Comparison of ENCODE assay signal across 18 cellular contexts in the genomic region with DNA sequence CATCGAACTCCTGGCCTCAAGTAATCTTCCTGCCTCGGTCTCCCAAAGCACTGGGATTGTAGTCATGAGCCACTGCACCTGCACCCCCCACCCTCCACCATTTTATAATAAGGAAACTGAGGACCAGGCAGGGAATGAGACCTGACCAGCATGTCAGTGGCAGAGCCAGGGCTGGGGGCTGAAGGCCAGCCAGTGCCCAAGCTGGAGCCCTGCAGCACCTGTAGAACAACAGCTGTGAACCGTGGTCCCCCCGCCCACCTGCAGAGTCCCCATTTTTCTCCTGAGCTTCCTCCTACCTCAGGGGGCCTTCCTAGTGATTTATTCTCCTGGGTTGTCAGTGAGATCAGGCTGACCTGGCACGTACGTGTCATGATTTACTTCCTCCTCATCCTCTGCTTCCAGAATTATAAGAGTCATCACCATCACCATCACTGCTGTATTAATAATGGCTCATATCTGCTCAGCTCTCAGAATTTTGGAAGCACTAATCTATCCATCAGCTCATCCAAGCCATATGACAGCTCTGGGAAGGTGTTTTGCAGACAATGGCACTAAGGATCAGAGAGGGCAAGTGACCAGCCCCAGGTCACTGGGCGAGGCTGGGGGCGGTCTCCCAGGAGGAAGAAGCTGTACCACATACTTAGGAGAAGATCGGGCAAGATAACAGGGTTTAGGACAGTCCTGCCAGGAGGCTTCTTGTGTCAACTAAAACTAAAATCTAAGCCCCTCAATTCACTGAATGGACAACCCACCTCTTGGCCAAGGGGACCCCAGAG. TPM values are rescaled to one million over a fixed set of nuclear protein-coding genes. Genes with fewer than 3 reads are reported as not detected.
A peak's percentile ranks its signal among the peaks of the same experiment; 100 is the strongest.
DNase-seq lines count a peak whose midpoint lies in the region; ATAC-seq and TF ChIP-seq lines count a peak whose summit lies in the region.
"Had no signal": no experiment of that assay in that cellular context is flagged by ENCODE, and none has a peak within 500 bp of the region (broad histone marks: within the 10 kb centered on the region; RNA-seq: fewer than 3 reads in every experiment).

No MANE protein-coding gene starts in this region.

- peak overlapping the region; percentile 67 for H3K27ac Mint-ChIP-seq in activated naive CD8-positive, alpha-beta T cell treated with anti-CD3 and anti-CD28 coated beads, Interleukin-2, amount 10 ng/mL, durations not matched to agents 7 days and 5 days
- H3K27ac Mint-ChIP-seq in activated naive CD8-positive, alpha-beta T cell treated with anti-CD3 and anti-CD28 coated beads for 36 hours, result no peak overlapping the region
- H3K27ac Mint-ChIP-seq: CD4-positive, alpha-beta T cell; IgD-negative memory B cell had no signal

- no peak for TF ChIP-seq EP300 in sigmoid colon (IDR thresholded peaks at IDR 0.05)

- no peak overlapping the region for H4K91ac ChIP-seq in trophoblast cell (ENCODE audit: low read depth, low read length)

- H3K4ac ChIP-seq in trophoblast cell (ENCODE audit: low read depth, low read length), result no peak overlapping the region

- no peak overlapping the region for H4K12ac ChIP-seq in trophoblast cell (ENCODE audit: low read depth, low read length)

- H3K14ac ChIP-seq in trophoblast cell (ENCODE audit: low read length), result no peak overlapping the region

- POLR2A ChIA-PET in activated naive CD8-positive, alpha-beta T cell treated with anti-CD3 and anti-CD28 coated beads, Interleukin-2, amount 10 ng/mL, durations not matched to agents 7 days and 5 days (lab: Charles Lee), result interaction anchor here (1.1 to 6.3 kb wide), 2 partner anchors 60 kb away, joined by 3 to 46 read pairs; no protein-coding TSS in a partner anchor

- H4K20me1 ChIP-seq in hepatocyte (ENCODE audit: insufficient read depth, poor library complexity, severe bottlenecking), result no peaks in the 10 kb centered on the region

- no peaks in the 10 kb centered on the region for H3K9me3 Mint-ChIP-seq in activated naive CD8-positive, alpha-beta T cell treated with anti-CD3 and anti-CD28 coated beads, Interleukin-2, amount 10 ng/mL, durations not matched to agents 7 days and 5 days
- H3K9me3 Mint-ChIP-seq in activated naive CD8-positive, alpha-beta T cell treated with anti-CD3 and anti-CD28 coated beads for 36 hours, result no peaks in the 10 kb centered on the region
- H3K9me3 Mint-ChIP-seq: CD4-positive, alpha-beta T cell; IgD-negative memory B cell had no signal

- peaks cover 43% of the 10 kb centered on the region for H3K4me1 Mint-ChIP-seq in activated naive CD8-positive, alpha-beta T cell treated with anti-CD3 and anti-CD28 coated beads, Interleukin-2, amount 10 ng/mL, durations not matched to agents 7 days and 5 days
- H3K4me1 Mint-ChIP-seq in activated naive CD8-positive, alpha-beta T cell treated with anti-CD3 and anti-CD28 coated beads for 36 hours, result peaks cover 26% of the 10 kb centered on the region

- no peaks in the 10 kb centered on the region for H3K27me3 ChIP-seq in hepatocyte
- no peaks in the 10 kb centered on the region for H3K27me3 ChIP-seq in sigmoid colon
- H3K27me3 ChIP-seq in ascending aorta, result no peaks in the 10 kb centered on the region
- no peaks in the 10 kb centered on the region for H3K27me3 ChIP-seq in trophoblast cell (ENCODE audit: insufficient read depth, low read length)
- H3K27me3 ChIP-seq: BE2C had no signal

- no peak for DNase-seq in activated naive CD8-positive, alpha-beta T cell treated with anti-CD3 and anti-CD28 coated beads, Interleukin-2, amount 10 ng/mL, durations not matched to agents 7 days and 5 days
- DNase-seq in activated naive CD8-positive, alpha-beta T cell treated with anti-CD3 and anti-CD28 coated beads for 36 hours, result no peak
- DNase-seq in hepatocyte (ENCODE audit: low spot score), result no peak
- peak; percentile 39 for DNase-seq in sigmoid colon
- DNase-seq in glomerular visceral epithelial cell (ENCODE audit: extremely low spot score), result no peak
- no peak for DNase-seq in stimulated activated naive CD4-positive, alpha-beta T cell treated with Interleukin-2 at 50 U/mL for 16 hours (lab: John Stamatoyannopoulos, UW)
- DNase-seq in ascending aorta (ENCODE audit: low spot score in 2 of 2), result no peak
- no peak for DNase-seq in trophoblast cell
- DNase-seq: GOT3, MM.1S, NCI-H226 had no signal

- H3K79me2 ChIP-seq in hepatocyte (no peaks in the 10 kb centered on the region), trophoblast cell (ENCODE audit: control insufficient read depth, insufficient read depth, low read length, poor library complexity) (no peaks in the 10 kb centered on the region)

- no peak overlapping the region for H2AK5ac ChIP-seq in trophoblast cell (ENCODE audit: low read length)

- no peaks in the 10 kb centered on the region for H3K79me1 ChIP-seq in trophoblast cell (ENCODE audit: low read length)

- H2BK120ac ChIP-seq in trophoblast cell (ENCODE audit: insufficient read depth, low read length, poor library complexity), result no peak overlapping the region

- TF ChIP-seq CTCF in hepatocyte (IDR thresholded peaks at IDR 0.05; ENCODE audit: poor library complexity) (no peak), sigmoid colon (IDR thresholded peaks at IDR 0.05) (no peak), ascending aorta (IDR thresholded peaks at IDR 0.05) (no peak)

- no peak overlapping the region for H2BK5ac ChIP-seq in trophoblast cell (ENCODE audit: low read depth, low read length, poor library complexity)

- H3K4me2 ChIP-seq in hepatocyte (no peak overlapping the region), trophoblast cell (ENCODE audit: low read length) (no peak overlapping the region)
- H3K4me2 ChIP-seq: KMS-11 had no signal

- WGBS in hepatocyte (ENCODE audit: low lambda C conversion rate, missing lambda C conversion rate), result 73% methylated on average over 9 of the region's 9 CpGs
- WGBS in sigmoid colon, 2 donors, result 48 to 78% methylated on average over 9 of the region's 9 CpGs
- no CpG with 5 or more reads among the region's 9 CpGs for WGBS in trophoblast cell (ENCODE audit: extremely low coverage, insufficient coverage, insufficient read length)

- H3K4me1 ChIP-seq in hepatocyte (ENCODE audit: insufficient read depth) (peaks cover 27% of the 10 kb centered on the region), sigmoid colon (no peaks in the 10 kb centered on the region), ascending aorta (no peaks in the 10 kb centered on the region), trophoblast cell (ENCODE audit: control insufficient read depth in 1 of 2, insufficient read depth in 2 of 2, low read length in 2 of 2) (peaks cover 5 to 7% of the 10 kb centered on the region in 2 experiments)

- no peak overlapping the region for H2AFZ ChIP-seq in hepatocyte
- H2AFZ ChIP-seq in trophoblast cell (ENCODE audit: insufficient read depth, low read length, poor library complexity), result no peak overlapping the region

- H3K23ac ChIP-seq in trophoblast cell (ENCODE audit: low read length), result no peak overlapping the region

- H3K27ac ChIP-seq in hepatocyte (peak overlapping the region; percentile 31), sigmoid colon (no peak overlapping the region), ascending aorta (no peak overlapping the region), trophoblast cell (ENCODE audit: low read depth, low read length) (no peak overlapping the region)
- H3K27ac ChIP-seq: 22Rv1, KMS-11, RWPE1 had no signal

- H3K18ac ChIP-seq in trophoblast cell (ENCODE audit: low read length), result no peak overlapping the region

- no peaks in the 10 kb centered on the region for H3K36me3 Mint-ChIP-seq in activated naive CD8-positive, alpha-beta T cell treated with anti-CD3 and anti-CD28 coated beads, Interleukin-2, amount 10 ng/mL, durations not matched to agents 7 days and 5 days
- peaks cover 3% of the 10 kb centered on the region for H3K36me3 Mint-ChIP-seq in activated naive CD8-positive, alpha-beta T cell treated with anti-CD3 and anti-CD28 coated beads for 36 hours
- H3K36me3 Mint-ChIP-seq: IgD-negative memory B cell had no signal

- H3K9ac ChIP-seq in trophoblast cell (ENCODE audit: low read length), result no peak overlapping the region
- H3K9ac ChIP-seq: KMS-11 had no signal

- no peak for TF ChIP-seq POLR2A in sigmoid colon (IDR thresholded peaks at IDR 0.05)

- no peak overlapping the region for H4K8ac ChIP-seq in trophoblast cell (ENCODE audit: low read depth, low read length)

- H3K4me3 ChIP-seq in hepatocyte, result no peak overlapping the region
- no peak overlapping the region for H3K4me3 ChIP-seq in sigmoid colon
- no peak overlapping the region for H3K4me3 ChIP-seq in ascending aorta
- H3K4me3 ChIP-seq in trophoblast cell (ENCODE audit: low read depth, low read length), result no peak overlapping the region

- H2BK12ac ChIP-seq in trophoblast cell (ENCODE audit: low read length), result no peak overlapping the region

- H3K9me2 ChIP-seq in hepatocyte (replicated peaks; ENCODE audit: insufficient read depth), result no peaks in the 10 kb centered on the region

- peaks cover 9% of the 10 kb centered on the region for H3K27me3 Mint-ChIP-seq in activated naive CD8-positive, alpha-beta T cell treated with anti-CD3 and anti-CD28 coated beads, Interleukin-2, amount 10 ng/mL, durations not matched to agents 7 days and 5 days
- no peaks in the 10 kb centered on the region for H3K27me3 Mint-ChIP-seq in activated naive CD8-positive, alpha-beta T cell treated with anti-CD3 and anti-CD28 coated beads for 36 hours
- H3K27me3 Mint-ChIP-seq: CD4-positive, alpha-beta T cell had no signal

- no peaks in the 10 kb centered on the region for H3K9me3 ChIP-seq in hepatocyte (ENCODE audit: low read depth)
- H3K9me3 ChIP-seq in sigmoid colon, result no peaks in the 10 kb centered on the region
- H3K9me3 ChIP-seq in ascending aorta, result no peaks in the 10 kb centered on the region
- no peaks in the 10 kb centered on the region for H3K9me3 ChIP-seq in trophoblast cell (ENCODE audit: insufficient read depth, low read depth, low read length)
- H3K9me3 ChIP-seq: BE2C had no signal

- no peak overlapping the region for H3K4me3 Mint-ChIP-seq in activated naive CD8-positive, alpha-beta T cell treated with anti-CD3 and anti-CD28 coated beads, Interleukin-2, amount 10 ng/mL, durations not matched to agents 7 days and 5 days
- no peak overlapping the region for H3K4me3 Mint-ChIP-seq in activated naive CD8-positive, alpha-beta T cell treated with anti-CD3 and anti-CD28 coated beads for 36 hours
- H3K4me3 Mint-ChIP-seq: CD4-positive, alpha-beta T cell; IgD-negative memory B cell had no signal

- intact Hi-C loops in sigmoid colon (cut with DNase I) (no loop called here), ascending aorta (cut with DNase I) (no loop called here)

- H3K36me3 ChIP-seq in hepatocyte (replicated peaks; ENCODE audit: insufficient read depth, low read depth) (no peaks in the 10 kb centered on the region), sigmoid colon (no peaks in the 10 kb centered on the region), ascending aorta (no peaks in the 10 kb centered on the region), trophoblast cell (ENCODE audit: control insufficient read depth in 1 of 2, insufficient read depth in 2 of 2, low read length in 2 of 2) (no peaks in the 10 kb centered on the region)
- H3K36me3 ChIP-seq: BE2C had no signal

- no peak for ATAC-seq in activated naive CD8-positive, alpha-beta T cell treated with anti-CD3 and anti-CD28 coated beads, Interleukin-2, amount 10 ng/mL, durations not matched to agents 7 days and 5 days (ENCODE audit: low read depth)

RNA-seq across cellular contexts. Expression of a gene that starts 5.5 kb away (rescaled TPM):
- total RNA-seq in activated naive CD8-positive, alpha-beta T cell treated with anti-CD3 and anti-CD28 coated beads, Interleukin-2, amount 10 ng/mL, durations not matched to agents 7 days and 5 days, result 1 to 10 TPM; 1.1 to 2.6 TPM
- not detected for total RNA-seq in activated naive CD8-positive, alpha-beta T cell treated with anti-CD3 and anti-CD28 coated beads for 36 hours
- total RNA-seq in hepatocyte (52.2 and 79.2 TPM in 2 replicates), sigmoid colon (10 to 100 TPM; 19.4 to 31.7 (median 29.6) TPM), ascending aorta (403 TPM)
- polyA plus RNA-seq in hepatocyte (43.4 and 51.6 TPM in 2 replicates), sigmoid colon (10 to 100 TPM in 2 of 3 donors, 1 to 10 TPM in 1; 7.8 to 47.0 (median 22.4) TPM)
- polyA plus RNA-seq in trophoblast cell (2013), result 3.4 and 4.6 TPM in 2 replicates
- total RNA-seq: CD4-positive, alpha-beta T cell; G401 had no signal
- polyA plus RNA-seq: IgD-negative memory B cell had no signal

RNA-seq across cellular contexts. Expression of a gene that starts 48.7 kb away (rescaled TPM):
- total RNA-seq in activated naive CD8-positive, alpha-beta T cell treated with anti-CD3 and anti-CD28 coated beads, Interleukin-2, amount 10 ng/mL, durations not matched to agents 7 days and 5 days, result not detected
- total RNA-seq in activated naive CD8-positive, alpha-beta T cell treated with anti-CD3 and anti-CD28 coated beads for 36 hours, result not detected
- total RNA-seq in hepatocyte (0.07 TPM in 1 of 2 replicates, not detected in the other), sigmoid colon (not detected), ascending aorta (not detected)
- polyA plus RNA-seq in hepatocyte (not detected in 2 replicates), sigmoid colon (not detected)
- not detected in 2 replicates for polyA plus RNA-seq in trophoblast cell (2013)
- total RNA-seq: CD4-positive, alpha-beta T cell; G401 had no signal
- polyA plus RNA-seq: IgD-negative memory B cell had no signal

Comparison
In these comparisons a context has a peak if more than half of its experiments do, and no peak if none do; other contexts are left out.
1. RNA of a gene that starts 5.5 kb away (total RNA-seq): 403 TPM in ascending aorta (single experiment), 52.2 to 79.2 TPM in hepatocyte and 19.4 to 31.7 TPM in sigmoid colon; 1.1 to 2.6 TPM in activated naive CD8-positive, alpha-beta T cell treated with anti-CD3 and anti-CD28 coated beads, Interleukin-2, amount 10 ng/mL, durations not matched to agents 7 days and 5 days and not detected in activated naive CD8-positive, alpha-beta T cell treated with anti-CD3 and anti-CD28 coated beads for 36 hours; every median in the first group is over 4 times any median in the second.